ENCODE assay signal across 12 cellular contexts in the genomic region with DNA sequence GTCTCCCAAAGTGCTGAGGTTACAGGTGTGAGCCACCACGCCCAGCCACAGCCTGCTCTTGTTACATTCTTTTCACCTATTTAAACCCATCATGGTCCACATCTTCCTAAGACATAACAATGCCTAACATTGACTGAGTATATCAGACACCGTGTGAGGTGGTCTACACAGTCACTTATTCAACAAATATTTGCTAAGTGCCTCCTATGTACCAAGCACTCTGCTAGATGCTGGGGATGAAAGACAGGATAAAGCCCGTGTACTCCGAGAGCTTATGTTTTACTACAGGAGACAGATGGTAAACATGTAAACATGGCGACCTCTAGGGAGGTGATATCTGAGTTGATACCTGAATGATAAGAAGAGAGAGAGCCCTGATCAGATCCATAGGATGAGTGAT. TPM values are rescaled to one million over a fixed set of nuclear protein-coding genes. Genes with fewer than 3 reads are reported as not detected.
DNase-seq lines count a peak whose midpoint lies in the region; ATAC-seq, FAIRE-seq and TF ChIP-seq lines count a peak whose summit lies in the region.
"Had no signal": no experiment of that assay in that cellular context is flagged by ENCODE, and none has a peak within 500 bp of the region (broad histone marks: within the 10 kb centered on the region; RNA-seq: fewer than 3 reads in every experiment).

No MANE protein-coding gene starts in this region.

- intact Hi-C loops in Calu3 (cut with micrococcal nuclease; ENCODE audit: unreplicated experiment) = no loop called here

- no peaks in the 10 kb centered on the region for H3K9me3 ChIP-seq in A549
- H3K9me3 ChIP-seq: ovary had no signal

- no peak for TF ChIP-seq RAD21 in A549 (conservative IDR thresholded peaks at IDR 0.05 in 1 of 2, IDR thresholded peaks at IDR 0.05 in 1 of 2)

- H3K4me1 ChIP-seq in A549 = peaks cover 96% of the 10 kb centered on the region

- POLR2A ChIA-PET in A549 (lab: Yijun Ruan, JAX) = no interaction called here

- ATAC-seq in A549 = no peak
- no peak for ATAC-seq in activated naive CD8-positive, alpha-beta T cell treated with anti-CD3 and anti-CD28 coated beads, Interleukin-2, amount 50 U/mL, for 24 hours
- ATAC-seq in natural killer cell treated with Interleukin-12 subunit alpha and Interleukin-12 subunit beta and Interleukin-15 and Interleukin-18, amount 100 ng/mL, for 72 hours = no peak

- no TSS peak for BruUV-seq in Calu3 (replicated peaks; lab: Mats Ljungman, UMichigan)

- no peak for TF ChIP-seq EP300 in A549 (IDR thresholded peaks at IDR 0.05)

- peaks cover 98% of the 10 kb centered on the region for H3K36me3 Mint-ChIP-seq in Calu3 (ENCODE audit: insufficient read depth, unreplicated experiment)
- H3K36me3 Mint-ChIP-seq in activated naive CD8-positive, alpha-beta T cell treated with anti-CD3 and anti-CD28 coated beads, Interleukin-2, amount 50 U/mL, for 24 hours (ENCODE audit: low read depth) = peaks cover 88% of the 10 kb centered on the region
- H3K36me3 Mint-ChIP-seq in natural killer cell treated with Interleukin-12 subunit alpha and Interleukin-12 subunit beta and Interleukin-15 and Interleukin-18, amount 100 ng/mL, for 72 hours = peaks cover 23% of the 10 kb centered on the region

- peak overlapping the region; percentile 94 for H3K27ac Mint-ChIP-seq in Calu3 (ENCODE audit: unreplicated experiment)
- peak overlapping the region; percentile 66 for H3K27ac Mint-ChIP-seq in activated naive CD8-positive, alpha-beta T cell treated with anti-CD3 and anti-CD28 coated beads, Interleukin-2, amount 50 U/mL, for 24 hours
- peak overlapping the region; percentile 65 to 99 for H3K27ac Mint-ChIP-seq in natural killer cell treated with Interleukin-12 subunit alpha and Interleukin-12 subunit beta and Interleukin-15 and Interleukin-18, amount 100 ng/mL, for 72 hours

- CTCF ChIA-PET in A549 (lab: Yijun Ruan, JAX) (interaction anchor here (0.6 to 12.5 kb wide), 6 partner anchors 12 to 143 kb away, joined by 4 to 167 read pairs (median 6); partner anchors contain the start of gene BCL2L1), Calu3 (lab: Charles Lee) (interaction anchor here (0.7 to 3.9 kb wide), 2 partner anchors 13 to 384 kb away, joined by 3 to 32 read pairs; partner anchors contain the start of gene BCL2L1)

- no peak for DNase-seq in A549 (ENCODE audit: low read depth in 1 of 2, low spot score in 1 of 2)
- no peak for DNase-seq in Calu3
- no peak for DNase-seq in activated naive CD8-positive, alpha-beta T cell treated with anti-CD3 and anti-CD28 coated beads, Interleukin-2, amount 50 U/mL, for 24 hours
- no peak for DNase-seq in natural killer cell treated with Interleukin-12 subunit alpha and Interleukin-12 subunit beta and Interleukin-15 and Interleukin-18, amount 100 ng/mL, for 72 hours (ENCODE audit: low spot score)
- no peak for DNase-seq in GDM1 (lab: John Stamatoyannopoulos, UW)
- no peak for DNase-seq in kidney tubule cell (ENCODE audit: low spot score)
- no peak for DNase-seq in ureter (ENCODE audit: low spot score)
- no peak for DNase-seq in H4 (ENCODE audit: low spot score)
- DNase-seq: islet precursor cell, NCI-H2081 treated with DMSO at 0.1 percent for 48 hours, ovary had no signal

- no peaks in the 10 kb centered on the region for H3K9me3 Mint-ChIP-seq in Calu3 (ENCODE audit: low read depth, unreplicated experiment)
- no peaks in the 10 kb centered on the region for H3K9me3 Mint-ChIP-seq in activated naive CD8-positive, alpha-beta T cell treated with anti-CD3 and anti-CD28 coated beads, Interleukin-2, amount 50 U/mL, for 24 hours
- H3K9me3 Mint-ChIP-seq in natural killer cell treated with Interleukin-12 subunit alpha and Interleukin-12 subunit beta and Interleukin-15 and Interleukin-18, amount 100 ng/mL, for 72 hours = peaks cover 3% of the 10 kb centered on the region

- H3K4me3 ChIP-seq in A549 = no peak overlapping the region
- H3K4me3 ChIP-seq: ovary had no signal

- H3K27ac ChIP-seq in A549 = peak overlapping the region; percentile 95 to 96
- H3K27ac ChIP-seq: ovary had no signal

- peaks cover 100% of the 10 kb centered on the region for H3K4me1 Mint-ChIP-seq in Calu3 (ENCODE audit: low read depth, unreplicated experiment)
- peaks cover 91% of the 10 kb centered on the region for H3K4me1 Mint-ChIP-seq in activated naive CD8-positive, alpha-beta T cell treated with anti-CD3 and anti-CD28 coated beads, Interleukin-2, amount 50 U/mL, for 24 hours
- peaks cover 74 to 82% of the 10 kb centered on the region in 2 donors for H3K4me1 Mint-ChIP-seq in natural killer cell treated with Interleukin-12 subunit alpha and Interleukin-12 subunit beta and Interleukin-15 and Interleukin-18, amount 100 ng/mL, for 72 hours (ENCODE audit: low read depth in 2 of 2)

- no peak for TF ChIP-seq POLR2A in A549 (IDR thresholded peaks at IDR 0.05; ENCODE audit: low read length)

- TF ChIP-seq CTCF in A549 (IDR thresholded peaks at IDR 0.05) (no peak), Calu3 (IDR thresholded peaks at IDR 0.05; ENCODE audit: unreplicated experiment) (no peak)

- no peaks in the 10 kb centered on the region for H3K27me3 Mint-ChIP-seq in Calu3 (ENCODE audit: unreplicated experiment)
- no peaks in the 10 kb centered on the region for H3K27me3 Mint-ChIP-seq in activated naive CD8-positive, alpha-beta T cell treated with anti-CD3 and anti-CD28 coated beads, Interleukin-2, amount 50 U/mL, for 24 hours
- no peaks in the 10 kb centered on the region for H3K27me3 Mint-ChIP-seq in natural killer cell treated with Interleukin-12 subunit alpha and Interleukin-12 subunit beta and Interleukin-15 and Interleukin-18, amount 100 ng/mL, for 72 hours

- 78% methylated on average over 5 of the region's 5 CpGs for WGBS in A549 (ENCODE audit: missing lambda C conversion rate)

- H3K4me2 ChIP-seq in A549 = peak overlapping the region; percentile 80

- peak overlapping the region; percentile 97 for H3K4me3 Mint-ChIP-seq in Calu3 (ENCODE audit: low read depth, unreplicated experiment)
- peak overlapping the region; percentile 9 for H3K4me3 Mint-ChIP-seq in activated naive CD8-positive, alpha-beta T cell treated with anti-CD3 and anti-CD28 coated beads, Interleukin-2, amount 50 U/mL, for 24 hours
- peak overlapping the region; percentile 34 for H3K4me3 Mint-ChIP-seq in natural killer cell treated with Interleukin-12 subunit alpha and Interleukin-12 subunit beta and Interleukin-15 and Interleukin-18, amount 100 ng/mL, for 72 hours

- FAIRE-seq in A549 (lab: Jason Lieb, UNC) = no peak
- FAIRE-seq: GM18507 had no signal

TF ChIP-seq in A549, 52 proteins besides CTCF, POLR2A, EP300 and RAD21:
- TF ChIP-seq TFCP2L1 (CRISPR knock-in tag; IDR thresholded peaks at IDR 0.05) (no peak), MAZ (IDR thresholded peaks at IDR 0.05; ENCODE audit: borderline replicate concordance, low read depth, low read length) (no peak), HOXB5 (CRISPR knock-in tag; IDR thresholded peaks at IDR 0.05) (no peak), FOXS1 (CRISPR knock-in tag; IDR thresholded peaks at IDR 0.05) (no peak), MAFK (IDR thresholded peaks at IDR 0.05; ENCODE audit: partially characterized antibody) (no peak)
TF ChIP-seq in A549: peak in this region for 0.

RNA-seq across cellular contexts. Expression of gene BCL2L1, which starts 12.7 kb away (rescaled TPM):
- polyA plus RNA-seq in A549 (2011; rRNA removed) (159 and 178 TPM in 2 replicates), A549 (2017; fragmentation: RNase III; extraction: RNeasy Plus Mini Kit Qiagen cat#74134 plus additional on column Dnase treatment) (143 to 157 TPM (median 154 TPM) in 3 replicates)
- polyA plus RNA-seq in A549 (2012; cell fraction: cytosol; rRNA removed) = 100 and 118 TPM in 2 replicates
- 93.5 and 108 TPM in 2 replicates for polyA plus RNA-seq in A549 (2012; cell fraction: nucleus; rRNA removed)
- 116 and 122 TPM in 2 replicates for polyA minus RNA-seq in A549 (2011; rRNA and poly(A)+ RNA removed)
- total RNA-seq in Calu3 (2022) (290 and 321 TPM in 2 replicates), ureter (91.4 TPM)
- total RNA-seq in natural killer cell treated with Interleukin-12 subunit alpha and Interleukin-12 subunit beta and Interleukin-15 and Interleukin-18, amount 100 ng/mL, for 72 hours = 100 to 1,000 TPM; 140 to 325 TPM
- 34.2 and 42.6 TPM in 2 replicates for total RNA-seq in H4 (2014; rRNA removed; shearing (Covaris generic))

RNA-seq across cellular contexts. Expression of gene TPX2, which starts 29.2 kb away (rescaled TPM):
- polyA plus RNA-seq in A549 (2011; rRNA removed) (79.4 and 92.9 TPM in 2 replicates), A549 (2017; fragmentation: RNase III; extraction: RNeasy Plus Mini Kit Qiagen cat#74134 plus additional on column Dnase treatment) (84.9 to 106 TPM (median 92.9 TPM) in 3 replicates)
- polyA plus RNA-seq in A549 (2012; cell fraction: cytosol; rRNA removed) = 33.0 and 33.5 TPM in 2 replicates
- polyA plus RNA-seq in A549 (2012; cell fraction: nucleus; rRNA removed) = 30.7 and 46.3 TPM in 2 replicates
- polyA minus RNA-seq in A549 (2011; rRNA and poly(A)+ RNA removed) = 39.4 and 42.7 TPM in 2 replicates
- total RNA-seq in Calu3 (2022) (157 and 179 TPM in 2 replicates), ureter (0.81 TPM)
- 100 to 1,000 TPM in 1 of 2 donors, 10 to 100 TPM in 1; 51.8 to 102 TPM for total RNA-seq in natural killer cell treated with Interleukin-12 subunit alpha and Interleukin-12 subunit beta and Interleukin-15 and Interleukin-18, amount 100 ng/mL, for 72 hours
- total RNA-seq in H4 (2014; rRNA removed; shearing (Covaris generic)) = 111 and 128 TPM in 2 replicates

Comparison
In these comparisons a context has a peak if more than half of its experiments do, and no peak if none do; other contexts are left out.
1. H3K4me3 Mint-ChIP-seq: peak in every context shown above with its lines; median percentile 97 in Calu3; 34 in natural killer cell treated with Interleukin-12 subunit alpha and Interleukin-12 subunit beta and Interleukin-15 and Interleukin-18, amount 100 ng/mL, for 72 hours; 9 in activated naive CD8-positive, alpha-beta T cell treated with anti-CD3 and anti-CD28 coated beads, Interleukin-2, amount 50 U/mL, for 24 hours.
2. RNA of gene TPX2, which starts 29.2 kb away (total RNA-seq): 157 to 179 TPM in Calu3, 111 to 128 TPM in H4 and 51.8 to 102 TPM in natural killer cell treated with Interleukin-12 subunit alpha and Interleukin-12 subunit beta and Interleukin-15 and Interleukin-18, amount 100 ng/mL, for 72 hours; 0.81 TPM in ureter (single experiment); every median in the first group is over 10 times any median in the second.
3. Peak in every context shown above with its lines, with median percentiles within 50 percentile points of each other: H3K27ac Mint-ChIP-seq.